Comparison of ENCODE assay signal across 28 cellular contexts in genomic region chr1:159931101-159931816, GRCh38. TPM values are rescaled to one million over a fixed set of nuclear protein-coding genes. Genes with fewer than 3 reads are reported as not detected.
"Had no signal": no experiment of that assay in that cellular context is flagged by ENCODE, and none has a peak within 500 bp of the region (broad histone marks: within the 10 kb centered on the region; RNA-seq: fewer than 3 reads in every experiment).

No MANE protein-coding gene starts in this region.

- H3K4me3 ChIP-seq: MG63, SJSA1 had no signal

- H3K27ac Mint-ChIP-seq: activated CD8-positive, alpha-beta T cell treated with anti-CD3 and anti-CD28 coated beads, Interleukin-2, amount 10 ng/mL, durations not matched to agents 7 days and 5 days; activated naive CD4-positive, alpha-beta T cell treated with anti-CD3 and anti-CD28 coated beads for 36 hours; activated naive CD8-positive, alpha-beta T cell; brain; T-helper 1 cell treated with Interleukin-12 subunit alpha and Interleukin-12 subunit beta and Interleukin-4 antibody, amounts not matched to agents 30 μg/mL and 1 μg/mL, for 36 hours had no signal

- H3K27ac ChIP-seq: SJSA1 had no signal

- H3K9me3 Mint-ChIP-seq: activated naive CD4-positive, alpha-beta T cell treated with anti-CD3 and anti-CD28 coated beads for 36 hours; brain; central memory CD8-positive, alpha-beta T cell; T-helper 1 cell treated with Interleukin-12 subunit alpha and Interleukin-12 subunit beta and Interleukin-4 antibody, amounts not matched to agents 30 μg/mL and 1 μg/mL, for 36 hours; WTC11 had no signal

- DNase-seq: activated CD4-positive, alpha-beta T cell treated with anti-CD3 and anti-CD28 coated beads for 48 hours; activated CD4-positive, alpha-beta T cell treated with anti-CD3 and anti-CD28 coated beads, Interleukin-2, amount 50 U/mL, for 4 hours; activated CD4-positive, CD25-positive, alpha-beta regulatory T cell treated with anti-CD3 and anti-CD28 coated beads, Interleukin-2, amount 50 U/mL, for 72 hours; activated CD8-positive, alpha-beta memory T cell treated with anti-CD3 and anti-CD28 coated beads, Interleukin-2, amount 50 U/mL, for 48 hours; activated CD8-positive, alpha-beta T cell treated with anti-CD3 and anti-CD28 coated beads, Interleukin-2, amount 10 ng/mL, durations not matched to agents 7 days and 5 days; activated gamma-delta T cell; activated naive CD4-positive, alpha-beta T cell treated with anti-CD3 and anti-CD28 coated beads for 36 hours; activated T-cell treated with anti-CD3 and anti-CD28 coated beads, Interleukin-2, amount 50 U/mL, for 1 hour; amygdala; MG63; NCI-H1092 treated with DMSO at 0.1 percent for 48 hours; NCI-H1436 treated with DMSO at 0.1 percent for 48 hours; NCI-H187; NCI-H2081 treated with DMSO at 0.1 percent for 48 hours; NCI-H446; NCI-H524 treated with DMSO at 0.1 percent for 48 hours; NCI-H82; OCI-M1; RPMI8226; SHP77 had no signal

- H3K9me3 ChIP-seq: MG63, SJSA1 had no signal

- H3K36me3 Mint-ChIP-seq: activated naive CD8-positive, alpha-beta T cell had no signal

- H3K36me3 ChIP-seq: MG63, SJSA1 had no signal

- H3K27me3 ChIP-seq: MG63 had no signal

- H3K4me3 Mint-ChIP-seq: activated CD8-positive, alpha-beta T cell treated with anti-CD3 and anti-CD28 coated beads, Interleukin-2, amount 10 ng/mL, durations not matched to agents 7 days and 5 days; activated naive CD4-positive, alpha-beta T cell treated with anti-CD3 and anti-CD28 coated beads for 36 hours; activated naive CD8-positive, alpha-beta T cell; brain; central memory CD8-positive, alpha-beta T cell; T-helper 1 cell treated with Interleukin-12 subunit alpha and Interleukin-12 subunit beta and Interleukin-4 antibody, amounts not matched to agents 30 μg/mL and 1 μg/mL, for 36 hours; WTC11 had no signal

- ATAC-seq: activated CD8-positive, alpha-beta T cell treated with anti-CD3 and anti-CD28 coated beads, Interleukin-2, amount 10 ng/mL, durations not matched to agents 7 days and 5 days; Panc1; SK-N-SH treated with all-trans-retinoic acid at 6 μM for 48 hours; WTC11 had no signal

RNA-seq across cellular contexts. Expression of gene IGSF9, which starts 14.2 kb away (rescaled TPM):
- total RNA-seq: activated CD8-positive, alpha-beta T cell treated with anti-CD3 and anti-CD28 coated beads, Interleukin-2, amount 10 ng/mL, durations not matched to agents 7 days and 5 days; activated naive CD4-positive, alpha-beta T cell treated with anti-CD3 and anti-CD28 coated beads for 36 hours had no signal

RNA-seq across cellular contexts. Expression of gene SLAMF9, which starts 22.8 kb away (rescaled TPM):
- total RNA-seq: activated CD8-positive, alpha-beta T cell treated with anti-CD3 and anti-CD28 coated beads, Interleukin-2, amount 10 ng/mL, durations not matched to agents 7 days and 5 days; activated naive CD4-positive, alpha-beta T cell treated with anti-CD3 and anti-CD28 coated beads for 36 hours; SJSA1; WTC11 had no signal
